ENCODE assay signal across 28 cellular contexts in genomic region chr20:13317439-13317838, GRCh38.
"Had no signal": no experiment of that assay in that cellular context is flagged by ENCODE, and none has a peak within 500 bp of the region (broad histone marks: within the 10 kb centered on the region; RNA-seq: fewer than 3 reads in every experiment).

No MANE protein-coding gene starts in this region.

- H3K27me3 Mint-ChIP-seq: dendritic cell treated with granulocyte-macrophage colony-stimulating factor and Interleukin-4, amounts not matched to agents 40 ng/mL and 50 ng/mL, for 4 days had no signal

- H3K4me3 Mint-ChIP-seq: dendritic cell treated with granulocyte-macrophage colony-stimulating factor and Interleukin-4, amounts not matched to agents 40 ng/mL and 50 ng/mL, for 4 days; effector memory CD8-positive, alpha-beta T cell; endodermal cell had no signal

- FAIRE-seq: colon, endometrium, endothelial cell of umbilical vein had no signal

- H3K4me1 ChIP-seq: colonic mucosa, esophagus muscularis mucosa, esophagus squamous epithelium, foreskin keratinocyte, gastrocnemius medialis, gastroesophageal sphincter, heart right ventricle had no signal

- H3K4me3 ChIP-seq: colonic mucosa, coronary artery, dorsolateral prefrontal cortex, esophagus muscularis mucosa, esophagus squamous epithelium, gastrocnemius medialis, gastroesophageal sphincter, heart left ventricle, heart right ventricle had no signal

- H3K27ac ChIP-seq: colonic mucosa, coronary artery, dorsolateral prefrontal cortex, epithelial cell of prostate, esophagus muscularis mucosa, esophagus squamous epithelium, foreskin keratinocyte, gastrocnemius medialis, gastroesophageal sphincter, heart left ventricle, heart right ventricle had no signal

- H3K9me3 Mint-ChIP-seq: dendritic cell treated with granulocyte-macrophage colony-stimulating factor and Interleukin-4, amounts not matched to agents 40 ng/mL and 50 ng/mL, for 4 days had no signal

- H3K27ac Mint-ChIP-seq: dendritic cell treated with granulocyte-macrophage colony-stimulating factor and Interleukin-4, amounts not matched to agents 40 ng/mL and 50 ng/mL, for 4 days; effector memory CD8-positive, alpha-beta T cell; endodermal cell had no signal

- DNase-seq: colonic mucosa; cortex of kidney; dermis blood vessel endothelial cell; dorsolateral prefrontal cortex; effector CD4-positive, alpha-beta T cell; effector CD8-positive, alpha-beta T cell; effector memory CD4-positive, alpha-beta T cell; effector memory CD8-positive, alpha-beta T cell; endodermal cell; erythroblast; esophagus squamous epithelium; foreskin fibroblast; foreskin keratinocyte; foreskin melanocyte; gastrocnemius medialis; glutamatergic neuron; head of caudate nucleus; heart left ventricle; heart right ventricle had no signal

- ATAC-seq: effector memory CD8-positive, alpha-beta T cell; esophagus mucosa; foreskin keratinocyte; gastrocnemius medialis; gastroesophageal sphincter; heart left ventricle; heart right ventricle had no signal

- H3K9me3 ChIP-seq: colonic mucosa, esophagus squamous epithelium had no signal
